ENCODE assay signal across 14 cellular contexts in the genomic region with DNA sequence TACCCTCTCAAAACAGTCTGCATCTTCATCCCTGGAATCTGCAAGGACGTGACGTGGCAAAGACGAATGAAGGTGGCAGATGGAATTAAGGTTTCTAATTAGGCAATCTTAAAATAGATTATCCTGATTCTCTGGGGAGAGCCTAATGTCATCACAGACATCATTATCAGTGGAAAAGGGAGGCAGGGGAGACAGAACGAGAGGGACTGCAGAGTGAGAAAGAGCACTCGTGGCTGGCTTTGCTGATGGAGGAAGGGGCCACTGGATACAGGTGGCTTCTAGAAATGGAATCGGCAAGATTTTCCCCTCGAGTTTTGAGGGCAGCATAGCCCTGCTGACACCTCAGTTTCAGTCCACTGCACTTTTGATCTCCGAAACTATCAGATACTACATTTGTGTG.
DNase-seq lines count a peak whose midpoint lies in the region; TF ChIP-seq lines count a peak whose summit lies in the region.
"Had no signal": no experiment of that assay in that cellular context is flagged by ENCODE, and none has a peak within 500 bp of the region (broad histone marks: within the 10 kb centered on the region; RNA-seq: fewer than 3 reads in every experiment).

No MANE protein-coding gene starts in this region.

- no peaks in the 10 kb centered on the region for H4K20me1 ChIP-seq in BLaER1
- H4K20me1 ChIP-seq in BLaER1 treated with 17β-estradiol and CSF1 and Interleukin-3, amounts not matched to agents 10 nM and 100 nM = no peaks in the 10 kb centered on the region

- H3K4me1 ChIP-seq in BLaER1 = peaks cover 9% of the 10 kb centered on the region
- peaks cover 0 to 10% (median 3%) of the 10 kb centered on the region in 10 experiments; a peak in 8 of 20 replicates for H3K4me1 ChIP-seq in BLaER1 treated with 17β-estradiol and CSF1 and Interleukin-3, amounts not matched to agents 10 nM and 100 nM
- H3K4me1 ChIP-seq: HAP-1 had no signal

- H3K9ac ChIP-seq in BLaER1 = no peak overlapping the region
- no peak overlapping the region for H3K9ac ChIP-seq in BLaER1 treated with 17β-estradiol and CSF1 and Interleukin-3, amounts not matched to agents 10 nM and 100 nM
- H3K9ac ChIP-seq: GM23248 had no signal

- H3K36me3 ChIP-seq in BLaER1 = no peaks in the 10 kb centered on the region
- no peaks in the 10 kb centered on the region for H3K36me3 ChIP-seq in BLaER1 treated with 17β-estradiol and CSF1 and Interleukin-3, amounts not matched to agents 10 nM and 100 nM
- H3K36me3 ChIP-seq: HAP-1 had no signal

- no peaks in the 10 kb centered on the region for H3K27me3 Mint-ChIP-seq in type B pancreatic cell
- H3K27me3 Mint-ChIP-seq: IgD-negative memory B cell had no signal

- no peaks in the 10 kb centered on the region for H3K36me3 Mint-ChIP-seq in type B pancreatic cell
- H3K36me3 Mint-ChIP-seq: IgD-negative memory B cell had no signal

- DNase-seq in RPMI8226 (peak; percentile 51), type B pancreatic cell (ENCODE audit: extremely low spot score, unreplicated experiment) (peak; percentile 11), DMS53 (lab: John Stamatoyannopoulos, UW) (no peak), NCI-H748 (lab: John Stamatoyannopoulos, UW; ENCODE audit: unreplicated experiment) (no peak), activated gamma-delta T cell (lab: John Stamatoyannopoulos, UW) (no peak)
- DNase-seq: AML-193; Calu3; CD8-positive, alpha-beta T cell; DMS 273 treated with DMSO at 0.1 percent for 48 hours; GM23248 had no signal

- H3K9me3 Mint-ChIP-seq in type B pancreatic cell = no peaks in the 10 kb centered on the region

- no peak overlapping the region for H3K27ac Mint-ChIP-seq in type B pancreatic cell
- H3K27ac Mint-ChIP-seq: CD8-positive, alpha-beta T cell; IgD-negative memory B cell had no signal

- TF ChIP-seq CTCF in type B pancreatic cell (conservative IDR thresholded peaks at IDR 0.05) = no peak

- H3K4me3 Mint-ChIP-seq in type B pancreatic cell = no peak overlapping the region
- H3K4me3 Mint-ChIP-seq: CD8-positive, alpha-beta T cell; IgD-negative memory B cell had no signal

- H3K4me3 ChIP-seq in BLaER1 = no peak overlapping the region
- no peak overlapping the region for H3K4me3 ChIP-seq in BLaER1 treated with 17β-estradiol and CSF1 and Interleukin-3, amounts not matched to agents 10 nM and 100 nM
- H3K4me3 ChIP-seq: GM23248, HAP-1 had no signal

- no peaks in the 10 kb centered on the region for H3K4me1 Mint-ChIP-seq in type B pancreatic cell (ENCODE audit: unreplicated experiment)
- H3K4me1 Mint-ChIP-seq: IgD-negative memory B cell had no signal

- H3K27me3 ChIP-seq in BLaER1 = no peaks in the 10 kb centered on the region
- H3K27me3 ChIP-seq in BLaER1 treated with 17β-estradiol and CSF1 and Interleukin-3, amounts not matched to agents 10 nM and 100 nM = no peaks in the 10 kb centered on the region

- no peak overlapping the region for H3K27ac ChIP-seq in BLaER1
- H3K27ac ChIP-seq in BLaER1 treated with 17β-estradiol and CSF1 and Interleukin-3, amounts not matched to agents 10 nM and 100 nM = no peak overlapping the region
- H3K27ac ChIP-seq: GM23248 had no signal

- no peaks in the 10 kb centered on the region for H3K9me3 ChIP-seq in BLaER1
- H3K9me3 ChIP-seq in BLaER1 treated with 17β-estradiol and CSF1 and Interleukin-3, amounts not matched to agents 10 nM and 100 nM (replicated peaks in 1 of 11) = peaks cover 0 to 11% (median 6%) of the 10 kb centered on the region in 11 experiments; a peak in 9 of 22 replicates
- H3K9me3 ChIP-seq: HAP-1 had no signal

- H3K4me2 ChIP-seq in BLaER1 = peak overlapping the region; percentile 47
- peak overlapping the region in 6 of 11 experiments; percentile 6 to 44 (median 21); a peak in 6 of 22 replicates for H3K4me2 ChIP-seq in BLaER1 treated with 17β-estradiol and CSF1 and Interleukin-3, amounts not matched to agents 10 nM and 100 nM

Comparison
In these comparisons a context has a peak if more than half of its experiments do, and no peak if none do; other contexts are left out.
1. DNase-seq: peak in RPMI8226 (single experiment) and type B pancreatic cell (single experiment); none in DMS53 (single experiment), NCI-H748 (single experiment) and activated gamma-delta T cell (single experiment).